ENCODE assay signal across 17 cellular contexts in genomic region chr2:74632939-74633312, GRCh38. TPM values are rescaled to one million over a fixed set of nuclear protein-coding genes. Genes with fewer than 3 reads are reported as not detected.
"Had no signal": no experiment of that assay in that cellular context is flagged by ENCODE, and none has a peak within 500 bp of the region (broad histone marks: within the 10 kb centered on the region; RNA-seq: fewer than 3 reads in every experiment).

No MANE protein-coding gene starts in this region.

- H3K9me3 ChIP-seq: adrenal gland, ovary had no signal

- DNase-seq: activated CD4-positive, alpha-beta T cell treated with anti-CD3 and anti-CD28 coated beads, Interleukin-2, amount 10 ng/mL, durations not matched to agents 7 days and 5 days; activated CD8-positive, alpha-beta memory T cell treated with anti-CD3 and anti-CD28 coated beads for 24 hours; activated naive CD4-positive, alpha-beta T cell treated with anti-CD3 and anti-CD28 coated beads, Interleukin-2, amount 10 ng/mL, durations not matched to agents 7 days and 5 days; adrenal gland; cortex of kidney; effector memory CD4-positive, alpha-beta T cell; nephron progenitor cell; ovary; stimulated activated CD4-positive, alpha-beta T cell treated with anti-CD3 and anti-CD28 coated beads, Interleukin-15, amount 100 ng/mL, for 24 hours; stimulated activated CD4-positive, alpha-beta T cell treated with anti-CD3 and anti-CD28 coated beads, Interleukin-4, amount 100 ng/mL, for 24 hours; T1000 had no signal

- H3K4me1 Mint-ChIP-seq: activated CD4-positive, alpha-beta T cell treated with anti-CD3 and anti-CD28 coated beads, Interleukin-2, amount 10 ng/mL, durations not matched to agents 7 days and 5 days; activated naive CD4-positive, alpha-beta T cell treated with anti-CD3 and anti-CD28 coated beads, Interleukin-2, amount 10 ng/mL, durations not matched to agents 7 days and 5 days; activated T-helper 17 cell treated with anti-CD3 and anti-CD28 coated beads, Interleukin-2, amount 50 U/mL, for 72 hours; central memory CD8-positive, alpha-beta T cell; nephron progenitor cell had no signal

- H3K36me3 ChIP-seq: adrenal gland, ovary had no signal

- H3K27ac ChIP-seq: adrenal gland, epithelial cell of prostate, ovary had no signal

- H3K36me3 Mint-ChIP-seq: activated naive CD4-positive, alpha-beta T cell treated with anti-CD3 and anti-CD28 coated beads, Interleukin-2, amount 10 ng/mL, durations not matched to agents 7 days and 5 days had no signal

- H3K9me3 Mint-ChIP-seq: activated CD4-positive, alpha-beta T cell treated with anti-CD3 and anti-CD28 coated beads, Interleukin-2, amount 10 ng/mL, durations not matched to agents 7 days and 5 days; activated naive CD4-positive, alpha-beta T cell treated with anti-CD3 and anti-CD28 coated beads, Interleukin-2, amount 10 ng/mL, durations not matched to agents 7 days and 5 days; activated T-helper 17 cell treated with anti-CD3 and anti-CD28 coated beads, Interleukin-2, amount 50 U/mL, for 72 hours; central memory CD8-positive, alpha-beta T cell; nephron progenitor cell; stimulated activated naive CD8-positive, alpha-beta T cell treated with anti-CD3 and anti-CD28 coated beads, Interleukin-15, Interleukin-2, amounts not matched to agents 100 ng/mL and 50 ng/mL, for 24 hours had no signal

- H3K27me3 ChIP-seq: adrenal gland had no signal

- H3K27ac Mint-ChIP-seq: activated CD4-positive, alpha-beta T cell treated with anti-CD3 and anti-CD28 coated beads, Interleukin-2, amount 10 ng/mL, durations not matched to agents 7 days and 5 days; activated naive CD4-positive, alpha-beta T cell treated with anti-CD3 and anti-CD28 coated beads, Interleukin-2, amount 10 ng/mL, durations not matched to agents 7 days and 5 days; activated T-helper 17 cell treated with anti-CD3 and anti-CD28 coated beads, Interleukin-2, amount 50 U/mL, for 72 hours; nephron progenitor cell; stimulated activated naive CD8-positive, alpha-beta T cell treated with anti-CD3 and anti-CD28 coated beads, Interleukin-15, Interleukin-2, amounts not matched to agents 100 ng/mL and 50 ng/mL, for 24 hours had no signal

- H3K4me3 Mint-ChIP-seq: activated CD4-positive, alpha-beta T cell treated with anti-CD3 and anti-CD28 coated beads, Interleukin-2, amount 10 ng/mL, durations not matched to agents 7 days and 5 days; activated naive CD4-positive, alpha-beta T cell treated with anti-CD3 and anti-CD28 coated beads, Interleukin-2, amount 10 ng/mL, durations not matched to agents 7 days and 5 days; activated T-helper 17 cell treated with anti-CD3 and anti-CD28 coated beads, Interleukin-2, amount 50 U/mL, for 72 hours; central memory CD8-positive, alpha-beta T cell; nephron progenitor cell; stimulated activated naive CD8-positive, alpha-beta T cell treated with anti-CD3 and anti-CD28 coated beads, Interleukin-15, Interleukin-2, amounts not matched to agents 100 ng/mL and 50 ng/mL, for 24 hours had no signal

- H3K4me3 ChIP-seq: adrenal gland, ovary had no signal

- H3K4me1 ChIP-seq: adrenal gland had no signal

- ATAC-seq: activated T-helper 17 cell treated with anti-CD3 and anti-CD28 coated beads, Interleukin-2, amount 50 U/mL, for 72 hours; left lobe of liver had no signal

RNA-seq across cellular contexts. Expression of gene M1AP, which starts 15.2 kb away (rescaled TPM):
- total RNA-seq: activated CD4-positive, alpha-beta T cell treated with anti-CD3 and anti-CD28 coated beads, Interleukin-2, amount 10 ng/mL, durations not matched to agents 7 days and 5 days; activated T-helper 17 cell treated with anti-CD3 and anti-CD28 coated beads, Interleukin-2, amount 50 U/mL, for 72 hours; left lobe of liver; temporal lobe had no signal
